ENCODE assay signal across 11 cellular contexts in the genomic region with DNA sequence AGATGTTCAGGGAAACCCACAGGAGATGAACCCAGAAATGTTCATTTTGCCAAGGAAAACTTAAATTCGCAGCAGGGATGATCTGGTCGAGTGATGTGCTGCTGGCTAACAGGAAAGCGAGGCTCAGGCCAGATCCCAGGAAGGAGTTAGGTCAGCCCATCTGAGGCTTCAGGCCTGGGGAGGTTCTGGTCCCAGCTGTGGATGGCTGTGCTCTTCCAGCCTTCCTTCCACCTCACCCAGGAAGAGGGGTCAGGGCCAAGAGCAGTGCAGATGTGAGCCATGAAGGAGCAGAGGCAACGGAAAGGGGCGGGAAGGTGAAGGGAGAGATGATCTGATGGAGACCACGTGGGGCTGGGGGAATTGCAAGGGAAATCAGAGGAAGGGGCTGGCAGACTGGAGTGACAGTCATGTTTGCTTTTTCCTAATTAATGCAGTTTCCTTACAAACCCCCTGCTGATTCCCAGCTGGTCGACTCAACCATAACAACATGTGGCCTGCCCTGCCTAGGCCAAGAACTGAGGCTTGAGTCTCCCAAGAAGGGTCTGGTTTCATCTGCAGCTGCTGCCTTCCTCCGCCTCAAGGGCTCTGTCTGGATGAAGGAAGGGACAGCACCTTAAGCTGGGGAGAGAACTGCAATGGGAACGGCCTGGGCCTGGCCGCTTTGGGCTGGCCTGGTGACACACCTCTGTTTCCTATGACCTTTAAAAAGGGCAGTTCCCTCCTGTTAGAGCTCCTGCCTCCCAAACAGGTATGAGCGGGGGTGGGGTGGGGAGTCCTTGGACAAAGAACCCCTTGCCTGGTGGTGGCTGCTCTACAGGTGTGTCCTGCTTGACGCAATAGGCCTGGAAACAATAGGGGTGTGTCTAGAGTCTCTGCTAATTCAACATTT. TPM values are rescaled to one million over a fixed set of nuclear protein-coding genes. Genes with fewer than 3 reads are reported as not detected.
A peak's percentile ranks its signal among the peaks of the same experiment; 100 is the strongest.
DNase-seq lines count a peak whose midpoint lies in the region; ATAC-seq and TF ChIP-seq lines count a peak whose summit lies in the region.
"Had no signal": no experiment of that assay in that cellular context is flagged by ENCODE, and none has a peak within 500 bp of the region (broad histone marks: within the 10 kb centered on the region; RNA-seq: fewer than 3 reads in every experiment).

No MANE protein-coding gene starts in this region.

- 35 to 66% methylated on average over 3 to 12 of the region's 12 CpGs for WGBS in transverse colon (ENCODE audit: low coverage in 1 of 2), 2 donors

- TF ChIP-seq POLR2A in transverse colon (IDR thresholded peaks at IDR 0.05), result no peak

- H3K27ac ChIP-seq in left lung (peak overlapping the region; percentile 28 to 71), transverse colon (peak overlapping the region; percentile 52 to 80 (median 77))
- no peak overlapping the region for H3K27ac ChIP-seq in effector memory CD4-positive, alpha-beta T cell (ENCODE audit: insufficient read depth, low read length, poor library complexity, severe bottlenecking)

- peak; percentile 25 for DNase-seq in NCI-H2107 treated with DMSO at 0.1 percent for 48 hours (lab: John Stamatoyannopoulos, UW; ENCODE audit: unreplicated experiment)
- DNase-seq in NCI-H2107 (lab: John Stamatoyannopoulos, UW), result no peak
- DNase-seq in RPMI8226, result peak; percentile 19
- DNase-seq in left lung, result peak in 1 of 2 donors; percentile 84
- DNase-seq in transverse colon, result peak; percentile 90
- no peak for DNase-seq in effector memory CD4-positive, alpha-beta T cell
- no peak for DNase-seq in mesenteric fat pad (ENCODE audit: low spot score)
- DNase-seq in COLO829 (ENCODE audit: low spot score), result no peak
- DNase-seq: activated CD4-positive, alpha-beta T cell treated with anti-CD3 and anti-CD28 coated beads, Interleukin-2, amount 10 ng/mL, durations not matched to agents 7 days and 5 days; effector CD4-positive, alpha-beta T cell had no signal

- TF ChIP-seq CTCF in left lung (IDR thresholded peaks at IDR 0.05) (no peak), transverse colon (IDR thresholded peaks at IDR 0.05) (no peak)

- TF ChIP-seq EP300 in transverse colon (IDR thresholded peaks at IDR 0.05; ENCODE audit: low read depth), result no peak

- H3K36me3 ChIP-seq in left lung (no peaks in the 10 kb centered on the region), transverse colon (no peaks in the 10 kb centered on the region)
- no peaks in the 10 kb centered on the region for H3K36me3 ChIP-seq in effector memory CD4-positive, alpha-beta T cell (ENCODE audit: control insufficient read depth, insufficient read depth, low read length)

- H3K27me3 ChIP-seq in left lung (no peaks in the 10 kb centered on the region), transverse colon (no peaks in the 10 kb centered on the region)
- H3K27me3 ChIP-seq in effector memory CD4-positive, alpha-beta T cell (replicated peaks; ENCODE audit: control insufficient read depth, insufficient read depth, low read length, poor library complexity, severe bottlenecking), result no peaks in the 10 kb centered on the region

- intact Hi-C loops in left lung (cut with DNase I) (no loop called here), transverse colon (cut with DNase I; ENCODE audit: low total_unique reads) (no loop called here)

- H3K9me3 ChIP-seq in left lung (no peaks in the 10 kb centered on the region), transverse colon (no peaks in the 10 kb centered on the region)
- no peaks in the 10 kb centered on the region for H3K9me3 ChIP-seq in effector memory CD4-positive, alpha-beta T cell (ENCODE audit: control insufficient read depth, low read length)

- ATAC-seq in left lung, result peak; percentile 92

- H3K4me3 ChIP-seq in left lung, result no peak overlapping the region
- H3K4me3 ChIP-seq in transverse colon, result no peak overlapping the region
- H3K4me3 ChIP-seq in effector memory CD4-positive, alpha-beta T cell (ENCODE audit: insufficient read depth, low read depth, low read length, poor library complexity, severe bottlenecking), result no peak overlapping the region

- peaks cover 11 to 27% of the 10 kb centered on the region in 2 donors for H3K4me1 ChIP-seq in left lung
- peaks cover 17 to 37% (median 31%) of the 10 kb centered on the region in 4 donors for H3K4me1 ChIP-seq in transverse colon
- no peaks in the 10 kb centered on the region for H3K4me1 ChIP-seq in effector memory CD4-positive, alpha-beta T cell (ENCODE audit: control insufficient read depth, insufficient read depth, low read length, poor library complexity, severe bottlenecking)

- in situ Hi-C loops in transverse colon (cut with MboI; ENCODE audit: low pct_ligation_motif_present in 1 of 4, low pct_unique_long_range_greater_than_20kb in 1 of 4, low sequenced_read_pairs in 3 of 4), result no loop called here

RNA-seq across cellular contexts. Expression of gene MRPS18A, which starts 7.7 kb away (rescaled TPM):
- total RNA-seq in left lung, result 10 to 100 TPM; 27.0 to 32.5 TPM
- total RNA-seq in transverse colon, result 10 to 100 TPM; 25.4 to 48.6 (median 40.3) TPM
- 34.5 TPM for total RNA-seq in mesenteric fat pad

RNA-seq across cellular contexts. Expression of gene RSPH9, which starts 50.5 kb away (rescaled TPM):
- total RNA-seq in left lung (1 to 10 TPM in 1 of 2 donors, under 1 TPM in 1; 0.32 to 1.9 TPM), transverse colon (not detected), mesenteric fat pad (not detected)
- total RNA-seq: activated CD4-positive, alpha-beta T cell treated with anti-CD3 and anti-CD28 coated beads, Interleukin-2, amount 10 ng/mL, durations not matched to agents 7 days and 5 days; H4 had no signal

RNA-seq across cellular contexts. Expression of gene MAD2L1BP, which starts 59.7 kb away (rescaled TPM):
- 10 to 100 TPM; 19.3 to 24.6 TPM for total RNA-seq in left lung
- total RNA-seq in transverse colon, result 10 to 100 TPM in 3 of 4 donors, 1 to 10 TPM in 1; 10.0 to 61.0 (median 42.4) TPM
- 19.0 TPM for total RNA-seq in mesenteric fat pad

Comparison
In these comparisons a context has a peak if more than half of its experiments do, and no peak if none do; other contexts are left out.
1. DNase-seq: peak in NCI-H2107 treated with DMSO at 0.1 percent for 48 hours (single experiment), RPMI8226 (single experiment) and transverse colon (single experiment); none in NCI-H2107 (single experiment), effector memory CD4-positive, alpha-beta T cell (0 of 3), mesenteric fat pad (single experiment) and COLO829 (single experiment).